21 cellular contexts compared by ENCODE assay signal in genomic region chr1:70672333-70672935, GRCh38.
"Had no signal": no experiment of that assay in that cellular context is flagged by ENCODE, and none has a peak within 500 bp of the region (broad histone marks: within the 10 kb centered on the region; RNA-seq: fewer than 3 reads in every experiment).

No MANE protein-coding gene starts in this region.

- H3K27me3 Mint-ChIP-seq: activated CD4-positive, alpha-beta memory T cell treated with anti-CD3 and anti-CD28 coated beads, Interleukin-2, amount 10 ng/mL, durations not matched to agents 7 days and 5 days; memory B cell; stimulated activated naive B cell treated with anti-CD40 and anti-IgM and Interleukin-4, amounts not matched to agents 10 μg/mL and 1 μg/mL and 100 μg/mL, for 72 hours had no signal

- H3K36me3 ChIP-seq: sigmoid colon, vagina had no signal

- H3K4me3 Mint-ChIP-seq: activated CD4-positive, alpha-beta memory T cell treated with anti-CD3 and anti-CD28 coated beads, Interleukin-2, amount 10 ng/mL, durations not matched to agents 7 days and 5 days; memory B cell; stimulated activated naive B cell treated with anti-CD40 and anti-IgM and Interleukin-4, amounts not matched to agents 10 μg/mL and 1 μg/mL and 100 μg/mL, for 72 hours; type B pancreatic cell had no signal

- DNase-seq: activated CD4-positive, alpha-beta memory T cell treated with anti-CD3 and anti-CD28 coated beads, Interleukin-2, amount 10 ng/mL, durations not matched to agents 7 days and 5 days; activated CD4-positive, alpha-beta T cell treated with anti-CD3 and anti-CD28 coated beads for 48 hours; activated effector memory CD4-positive, alpha-beta T cell treated with anti-CD3 and anti-CD28 coated beads, Interleukin-2, amount 50 U/mL, for 16 hours; activated naive CD4-positive, alpha-beta T cell treated with anti-CD3 and anti-CD28 coated beads, Interleukin-2, amount 50 U/mL, for 16 hours; activated T-cell treated with anti-CD3 and anti-CD28 coated beads for 4 hours; aorta; caudate nucleus; effector memory CD4-positive, alpha-beta T cell; kidney; mucosa of descending colon; nucleus accumbens; sigmoid colon; stimulated activated CD4-positive, alpha-beta T cell treated with anti-CD3 and anti-CD28 coated beads, Interleukin-2, amount 100 ng/mL, for 48 hours; stimulated activated CD8-positive, alpha-beta memory T cell treated with anti-CD3 and anti-CD28 coated beads, Interleukin-4, amount 100 ng/mL, for 48 hours; stimulated activated naive B cell treated with anti-CD40 and anti-IgM and Interleukin-4, amounts not matched to agents 10 μg/mL and 1 μg/mL and 100 μg/mL, for 72 hours; testis had no signal

- ATAC-seq: mucosa of descending colon; stimulated activated naive B cell treated with anti-CD40 and anti-IgM and Interleukin-4, amounts not matched to agents 10 μg/mL and 1 μg/mL and 100 μg/mL, for 72 hours had no signal

- H3K9me3 ChIP-seq: mucosa of descending colon, sigmoid colon, testis, vagina had no signal

- H3K27ac Mint-ChIP-seq: activated CD4-positive, alpha-beta memory T cell treated with anti-CD3 and anti-CD28 coated beads, Interleukin-2, amount 10 ng/mL, durations not matched to agents 7 days and 5 days; memory B cell; stimulated activated naive B cell treated with anti-CD40 and anti-IgM and Interleukin-4, amounts not matched to agents 10 μg/mL and 1 μg/mL and 100 μg/mL, for 72 hours; type B pancreatic cell had no signal

- H3K36me3 Mint-ChIP-seq: brain; memory B cell; stimulated activated naive B cell treated with anti-CD40 and anti-IgM and Interleukin-4, amounts not matched to agents 10 μg/mL and 1 μg/mL and 100 μg/mL, for 72 hours; type B pancreatic cell had no signal

- H3K27ac ChIP-seq: sigmoid colon, testis, vagina had no signal

- H3K4me3 ChIP-seq: mucosa of descending colon, sigmoid colon, smooth muscle cell, testis, vagina had no signal
